Comparison of ENCODE assay signal across 18 cellular contexts in genomic region chr11:124968197-124968596, GRCh38. TPM values are rescaled to one million over a fixed set of nuclear protein-coding genes. Genes with fewer than 3 reads are reported as not detected.
"Had no signal": no experiment of that assay in that cellular context is flagged by ENCODE, and none has a peak within 500 bp of the region (broad histone marks: within the 10 kb centered on the region; RNA-seq: fewer than 3 reads in every experiment).

No MANE protein-coding gene starts in this region.

RNA-seq across cellular contexts. Expression of gene CCDC15, which starts 14.2 kb away (rescaled TPM):
- total RNA-seq: ascending aorta had no signal

RNA-seq across cellular contexts. Expression of gene HEPACAM, which starts 32.4 kb away (rescaled TPM):
- total RNA-seq: activated naive CD4-positive, alpha-beta T cell treated with anti-CD3 and anti-CD28 coated beads for 36 hours; activated naive CD4-positive, alpha-beta T cell treated with anti-CD3 and anti-CD28 coated beads, Interleukin-2, amount 50 U/mL, for 72 hours; activated naive CD8-positive, alpha-beta T cell treated with anti-CD3 and anti-CD28 coated beads for 36 hours; activated naive CD8-positive, alpha-beta T cell treated with anti-CD3 and anti-CD28 coated beads, Interleukin-2, amount 10 ng/mL, durations not matched to agents 7 days and 5 days; activated T-cell treated with anti-CD3 and anti-CD28 coated beads, Interleukin-2, amount 50 U/mL, for 4 hours; activated T-cell treated with anti-CD3 and anti-CD28 coated beads, Interleukin-2, amount 50 U/mL, for 72 hours; activated T-helper 1 cell treated with anti-CD3 and anti-CD28 coated beads, Interleukin-12 subunit alpha, Interleukin-12 subunit beta, Interleukin-2, Interleukin-4 antibody, amounts not matched to agents 30 ng/mL and 10 ng/mL and 1 ng/mL, durations not matched to agents 14 hours and 24 hours and 36 hours; activated T-helper 17 cell treated with anti-CD3 and anti-CD28 coated beads, Interleukin-2, amount 50 U/mL, for 72 hours; activated T-helper 2 cell treated with anti-CD3 and anti-CD28 coated beads, Interferon-gamma antibody, Interleukin-2, Interleukin-4, amounts not matched to agents 10 μg/mL and 5 μg/mL and 100 μg/mL, durations not matched to agents 14 hours and 24 hours and 36 hours; ascending aorta; astrocyte; bronchial epithelial cell had no signal
- polyA plus RNA-seq: aorta, cardiac muscle cell had no signal

RNA-seq across cellular contexts. Expression of gene HEPN1, which starts 49.1 kb away (rescaled TPM):
- total RNA-seq: activated naive CD4-positive, alpha-beta T cell treated with anti-CD3 and anti-CD28 coated beads for 36 hours; activated naive CD4-positive, alpha-beta T cell treated with anti-CD3 and anti-CD28 coated beads, Interleukin-2, amount 50 U/mL, for 72 hours; activated naive CD8-positive, alpha-beta T cell treated with anti-CD3 and anti-CD28 coated beads for 36 hours; activated naive CD8-positive, alpha-beta T cell treated with anti-CD3 and anti-CD28 coated beads, Interleukin-2, amount 10 ng/mL, durations not matched to agents 7 days and 5 days; activated T-cell treated with anti-CD3 and anti-CD28 coated beads, Interleukin-2, amount 50 U/mL, for 4 hours; activated T-cell treated with anti-CD3 and anti-CD28 coated beads, Interleukin-2, amount 50 U/mL, for 72 hours; activated T-helper 1 cell treated with anti-CD3 and anti-CD28 coated beads, Interleukin-12 subunit alpha, Interleukin-12 subunit beta, Interleukin-2, Interleukin-4 antibody, amounts not matched to agents 30 ng/mL and 10 ng/mL and 1 ng/mL, durations not matched to agents 14 hours and 24 hours and 36 hours; activated T-helper 17 cell treated with anti-CD3 and anti-CD28 coated beads, Interleukin-2, amount 50 U/mL, for 72 hours; activated T-helper 2 cell treated with anti-CD3 and anti-CD28 coated beads, Interferon-gamma antibody, Interleukin-2, Interleukin-4, amounts not matched to agents 10 μg/mL and 5 μg/mL and 100 μg/mL, durations not matched to agents 14 hours and 24 hours and 36 hours; ascending aorta; astrocyte; body of pancreas; breast epithelium; bronchial epithelial cell; cardiac muscle cell; cardiac septum; cerebellum had no signal
- polyA plus RNA-seq: aorta, cardiac muscle cell had no signal
